9 cellular contexts compared by ENCODE assay signal in genomic region chr4:27318740-27319139, GRCh38.
DNase-seq lines count a peak whose midpoint lies in the region; ATAC-seq and TF ChIP-seq lines count a peak whose summit lies in the region.
"Had no signal": no experiment of that assay in that cellular context is flagged by ENCODE, and none has a peak within 500 bp of the region (broad histone marks: within the 10 kb centered on the region; RNA-seq: fewer than 3 reads in every experiment).

No MANE protein-coding gene starts in this region.

- H3K36me3 ChIP-seq in GM23248 (ENCODE audit: low read depth) = no peaks in the 10 kb centered on the region

- H3K4me3 ChIP-seq in GM23248 (no peak overlapping the region), fibroblast of villous mesenchyme (ENCODE audit: low read depth, low read length) (no peak overlapping the region), lower leg skin (ENCODE audit: low read depth, poor library complexity, severe bottlenecking) (no peak overlapping the region)

- no peaks in the 10 kb centered on the region for H3K4me1 ChIP-seq in GM23248 (ENCODE audit: insufficient read depth)

- no peak for TF ChIP-seq CTCF in RWPE1 (conservative IDR thresholded peaks at IDR 0.05; ENCODE audit: low read depth)
- TF ChIP-seq CTCF in fibroblast of villous mesenchyme (IDR thresholded peaks at IDR 0.05; ENCODE audit: insufficient read depth, low read depth, low read length) = peak; percentile 34
- no peak for TF ChIP-seq CTCF in lower leg skin (IDR thresholded peaks at IDR 0.05)

- H3K9me3 ChIP-seq in GM23248 (ENCODE audit: low read depth) = no peaks in the 10 kb centered on the region

- DNase-seq in DMS53 (lab: John Stamatoyannopoulos, UW) (peak; percentile 73), GM23248 (peak; percentile 52), RWPE1 (ENCODE audit: low spot score) (peak; percentile 14), fibroblast of villous mesenchyme (ENCODE audit: low read depth) (peak; percentile 10), stromal cell of bone marrow (ENCODE audit: low read depth) (peak; percentile 19), lower leg skin (ENCODE audit: low spot score in 2 of 2) (no peak), NCI-H1436 (lab: John Stamatoyannopoulos, UW) (no peak)

- no peak overlapping the region for H2AFZ ChIP-seq in GM23248

- H3K9ac ChIP-seq in GM23248 = no peak overlapping the region

- H3K27ac ChIP-seq in GM23248 = no peak overlapping the region
- no peak overlapping the region for H3K27ac ChIP-seq in RWPE1
- H3K27ac ChIP-seq: epithelial cell of prostate had no signal

- no peaks in the 10 kb centered on the region for H3K9me2 ChIP-seq in GM23248 (ENCODE audit: insufficient read depth)

- TF ChIP-seq POLR2A in lower leg skin (IDR thresholded peaks at IDR 0.05) = no peak

- POLR2A ChIA-PET in RWPE1 (lab: Yijun Ruan, JAX; ENCODE audit: low non-redundant PET) = no interaction called here

- 17 to 18% methylated on average over 6 of the region's 6 CpGs for WGBS in GM23248 (ENCODE audit: low coverage in 1 of 2, low lambda C conversion rate in 2 of 2, missing lambda C conversion rate in 2 of 2), 2 experiments
- WGBS in lower leg skin, 2 donors = 10 to 16% methylated on average over 6 of the region's 6 CpGs

- CTCF ChIA-PET in RWPE1 (lab: Yijun Ruan, JAX) = interaction anchor here (0.5 kb wide), 1 partner anchor 42 kb away, joined by 3 read pairs; no protein-coding TSS in a partner anchor

- no peaks in the 10 kb centered on the region for H3K27me3 ChIP-seq in GM23248 (replicated peaks; ENCODE audit: insufficient read depth)

- no peaks in the 10 kb centered on the region for H3K79me2 ChIP-seq in GM23248 (ENCODE audit: insufficient read depth)

- in situ Hi-C loops in GM23248 (cut with MboI) = no loop called here

- H4K20me1 ChIP-seq in GM23248 (ENCODE audit: insufficient read depth) = no peaks in the 10 kb centered on the region

- no peaks in the 10 kb centered on the region for H3F3A ChIP-seq in GM23248 (ENCODE audit: insufficient read depth)

- no peak overlapping the region for H3K4me2 ChIP-seq in GM23248 (ENCODE audit: unreplicated experiment)

- intact Hi-C loops in lower leg skin (cut with DNase I; ENCODE audit: low total_unique reads) = no loop called here

- no peak for ATAC-seq in activated CD4-positive, CD25-positive, alpha-beta regulatory T cell treated with anti-CD3 and anti-CD28 coated beads, Interleukin-2, amount 50 U/mL, for 24 hours

Comparison
In these comparisons a context has a peak if more than half of its experiments do, and no peak if none do; other contexts are left out.
1. DNase-seq: peak in DMS53 (single experiment), GM23248 (single experiment), RWPE1 (single experiment), fibroblast of villous mesenchyme (single experiment) and stromal cell of bone marrow (single experiment); none in lower leg skin (0 of 2) and NCI-H1436 (single experiment).